ENCODE assay signal across 1 cellular context in the genomic region with DNA sequence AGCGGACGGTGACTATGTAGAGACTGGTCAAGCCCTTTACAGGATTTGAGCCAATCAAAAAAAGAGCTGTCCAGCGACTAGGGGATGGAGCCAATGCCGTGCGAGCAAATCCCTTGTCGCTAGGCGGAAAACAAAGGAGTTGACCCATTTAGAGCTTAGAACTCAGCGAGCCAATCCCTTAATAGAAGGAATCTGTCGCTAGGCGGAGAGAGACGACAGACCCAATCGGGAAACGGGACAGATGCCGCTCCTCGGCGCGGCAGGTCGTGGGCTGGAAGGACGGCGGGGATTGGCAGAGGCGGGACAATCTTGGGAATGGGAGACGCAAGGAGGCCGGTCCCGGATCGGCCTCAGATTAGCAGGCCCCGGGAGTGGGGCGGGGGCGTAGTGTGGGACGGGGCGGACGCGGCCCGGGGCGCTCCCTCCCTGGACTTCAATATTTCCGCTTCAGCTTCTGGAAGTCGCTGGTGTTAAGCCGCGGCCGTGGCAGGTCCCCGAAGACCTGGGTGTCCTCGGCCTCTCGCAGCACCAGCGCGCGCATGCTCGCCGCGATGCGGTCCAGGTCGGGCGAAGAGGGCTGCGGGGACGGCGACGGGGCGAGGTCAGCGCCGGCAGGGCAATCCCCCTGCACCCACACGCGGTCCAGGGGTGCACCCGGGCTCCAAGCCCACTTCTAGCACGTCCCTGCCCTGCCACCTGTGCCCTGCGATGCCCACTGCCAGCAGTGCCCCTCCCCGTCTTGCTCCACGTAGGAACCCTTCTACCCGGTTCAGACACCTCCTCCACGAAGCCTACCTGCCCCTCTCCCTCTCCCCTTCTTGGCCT.
TF ChIP-seq lines count a peak whose summit lies in the region.

No MANE protein-coding gene starts in this region.

TF ChIP-seq in K562, 482 proteins besides CTCF, POLR2A, EP300 and RAD21 (continues in another document):
- TF ChIP-seq, protein P1, sequence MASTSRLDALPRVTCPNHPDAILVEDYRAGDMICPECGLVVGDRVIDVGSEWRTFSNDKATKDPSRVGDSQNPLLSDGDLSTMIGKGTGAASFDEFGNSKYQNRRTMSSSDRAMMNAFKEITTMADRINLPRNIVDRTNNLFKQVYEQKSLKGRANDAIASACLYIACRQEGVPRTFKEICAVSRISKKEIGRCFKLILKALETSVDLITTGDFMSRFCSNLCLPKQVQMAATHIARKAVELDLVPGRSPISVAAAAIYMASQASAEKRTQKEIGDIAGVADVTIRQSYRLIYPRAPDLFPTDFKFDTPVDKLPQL (IDR thresholded peaks at IDR 0.05; ENCODE audit: extremely low read depth, insufficient read length) = no peak
- TF ChIP-seq E2F3 (CRISPR knock-in tag; IDR thresholded peaks at IDR 0.05) = peak; percentile 54; the same call in 1 of the 2 replicates
- TF ChIP-seq SLC30A9 (CRISPR knock-in tag; IDR thresholded peaks at IDR 0.05) = no peak
- TF ChIP-seq, protein P2, sequence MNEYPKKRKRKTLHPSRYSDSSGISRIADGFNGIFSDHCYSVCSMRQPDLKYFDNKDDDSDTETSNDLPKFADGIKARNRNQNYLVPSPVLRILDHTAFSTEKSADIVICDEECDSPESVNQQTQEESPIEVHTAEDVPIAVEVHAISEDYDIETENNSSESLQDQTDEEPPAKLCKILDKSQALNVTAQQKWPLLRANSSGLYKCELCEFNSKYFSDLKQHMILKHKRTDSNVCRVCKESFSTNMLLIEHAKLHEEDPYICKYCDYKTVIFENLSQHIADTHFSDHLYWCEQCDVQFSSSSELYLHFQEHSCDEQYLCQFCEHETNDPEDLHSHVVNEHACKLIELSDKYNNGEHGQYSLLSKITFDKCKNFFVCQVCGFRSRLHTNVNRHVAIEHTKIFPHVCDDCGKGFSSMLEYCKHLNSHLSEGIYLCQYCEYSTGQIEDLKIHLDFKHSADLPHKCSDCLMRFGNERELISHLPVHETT (CRISPR knock-in tag; conservative IDR thresholded peaks at IDR 0.05 in 1 of 2, IDR thresholded peaks at IDR 0.05 in 1 of 2) = peak in 1 of 2 experiments; percentile 69; a peak in 1 of 4 replicates
- TF ChIP-seq SPI1 (IDR thresholded peaks at IDR 0.05; ENCODE audit: borderline replicate concordance, low read depth, low read length) = no peak
- TF ChIP-seq SMAD3 (CRISPR knock-in tag; conservative IDR thresholded peaks at IDR 0.05) = no peak
- no peak for TF ChIP-seq ZNF253 (CRISPR knock-in tag; conservative IDR thresholded peaks at IDR 0.05)
- TF ChIP-seq, protein P3, sequence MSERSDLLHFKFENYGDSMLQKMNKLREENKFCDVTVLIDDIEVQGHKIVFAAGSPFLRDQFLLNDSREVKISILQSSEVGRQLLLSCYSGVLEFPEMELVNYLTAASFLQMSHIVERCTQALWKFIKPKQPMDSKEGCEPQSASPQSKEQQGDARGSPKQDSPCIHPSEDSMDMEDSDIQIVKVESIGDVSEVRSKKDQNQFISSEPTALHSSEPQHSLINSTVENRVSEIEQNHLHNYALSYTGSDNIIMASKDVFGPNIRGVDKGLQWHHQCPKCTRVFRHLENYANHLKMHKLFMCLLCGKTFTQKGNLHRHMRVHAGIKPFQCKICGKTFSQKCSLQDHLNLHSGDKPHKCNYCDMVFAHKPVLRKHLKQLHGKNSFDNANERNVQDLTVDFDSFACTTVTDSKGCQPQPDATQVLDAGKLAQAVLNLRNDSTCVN (CRISPR knock-in tag; IDR thresholded peaks at IDR 0.05) = no peak
- TF ChIP-seq ZSCAN29 (IDR thresholded peaks at IDR 0.05) = no peak
- no peak for TF ChIP-seq RBM34 (IDR thresholded peaks at IDR 0.05; ENCODE audit: borderline replicate concordance, insufficient read depth, low read length)
- TF ChIP-seq DNMT1 (IDR thresholded peaks at IDR 0.05) = no peak
- TF ChIP-seq, protein P4, sequence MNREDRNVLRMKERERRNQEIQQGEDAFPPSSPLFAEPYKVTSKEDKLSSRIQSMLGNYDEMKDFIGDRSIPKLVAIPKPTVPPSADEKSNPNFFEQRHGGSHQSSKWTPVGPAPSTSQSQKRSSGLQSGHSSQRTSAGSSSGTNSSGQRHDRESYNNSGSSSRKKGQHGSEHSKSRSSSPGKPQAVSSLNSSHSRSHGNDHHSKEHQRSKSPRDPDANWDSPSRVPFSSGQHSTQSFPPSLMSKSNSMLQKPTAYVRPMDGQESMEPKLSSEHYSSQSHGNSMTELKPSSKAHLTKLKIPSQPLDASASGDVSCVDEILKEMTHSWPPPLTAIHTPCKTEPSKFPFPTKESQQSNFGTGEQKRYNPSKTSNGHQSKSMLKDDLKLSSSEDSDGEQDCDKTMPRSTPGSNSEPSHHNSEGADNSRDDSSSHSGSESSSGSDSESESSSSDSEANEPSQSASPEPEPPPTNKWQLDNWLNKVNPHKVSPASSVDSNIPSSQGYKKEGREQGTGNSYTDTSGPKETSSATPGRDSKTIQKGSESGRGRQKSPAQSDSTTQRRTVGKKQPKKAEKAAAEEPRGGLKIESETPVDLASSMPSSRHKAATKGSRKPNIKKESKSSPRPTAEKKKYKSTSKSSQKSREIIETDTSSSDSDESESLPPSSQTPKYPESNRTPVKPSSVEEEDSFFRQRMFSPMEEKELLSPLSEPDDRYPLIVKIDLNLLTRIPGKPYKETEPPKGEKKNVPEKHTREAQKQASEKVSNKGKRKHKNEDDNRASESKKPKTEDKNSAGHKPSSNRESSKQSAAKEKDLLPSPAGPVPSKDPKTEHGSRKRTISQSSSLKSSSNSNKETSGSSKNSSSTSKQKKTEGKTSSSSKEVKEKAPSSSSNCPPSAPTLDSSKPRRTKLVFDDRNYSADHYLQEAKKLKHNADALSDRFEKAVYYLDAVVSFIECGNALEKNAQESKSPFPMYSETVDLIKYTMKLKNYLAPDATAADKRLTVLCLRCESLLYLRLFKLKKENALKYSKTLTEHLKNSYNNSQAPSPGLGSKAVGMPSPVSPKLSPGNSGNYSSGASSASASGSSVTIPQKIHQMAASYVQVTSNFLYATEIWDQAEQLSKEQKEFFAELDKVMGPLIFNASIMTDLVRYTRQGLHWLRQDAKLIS (CRISPR knock-in tag; IDR thresholded peaks at IDR 0.05) = no peak
- peak; percentile 90 for TF ChIP-seq CREM (IDR thresholded peaks at IDR 0.05; ENCODE audit: low read depth)
- TF ChIP-seq ZNF766 (CRISPR knock-in tag; conservative IDR thresholded peaks at IDR 0.05) = peak; percentile 35; the same call in 1 of the 2 replicates
- no peak for TF ChIP-seq ZNF584 (CRISPR knock-in tag; IDR thresholded peaks at IDR 0.05; ENCODE audit: low read depth)
- TF ChIP-seq FOXJ3 (CRISPR knock-in tag; IDR thresholded peaks at IDR 0.05) = no peak
- 0 out of 2 replicates have a peak, but pooled peaks have one; percentile 25 for TF ChIP-seq ZNF212 (CRISPR knock-in tag; IDR thresholded peaks at IDR 0.05)
- TF ChIP-seq TRIM24 (IDR thresholded peaks at IDR 0.05) = 0 out of 4 replicates have a peak, but pooled peaks of 1 of the 2 experiments have one; percentile 13
- no peak for TF ChIP-seq ZNF3 (CRISPR knock-in tag; IDR thresholded peaks at IDR 0.05)
- no peak for TF ChIP-seq GATA2 (CRISPR knock-in tag; IDR thresholded peaks at IDR 0.05)
- TF ChIP-seq ZNF124 (CRISPR knock-in tag; IDR thresholded peaks at IDR 0.05) = no peak
- TF ChIP-seq CCNT2 (IDR thresholded peaks at IDR 0.05; ENCODE audit: borderline replicate concordance, extremely low read depth, insufficient read length, low read depth, low read length) = peak; percentile 47
- TF ChIP-seq LCOR (CRISPR knock-in tag; IDR thresholded peaks at IDR 0.05) = no peak
- TF ChIP-seq, protein P5, sequence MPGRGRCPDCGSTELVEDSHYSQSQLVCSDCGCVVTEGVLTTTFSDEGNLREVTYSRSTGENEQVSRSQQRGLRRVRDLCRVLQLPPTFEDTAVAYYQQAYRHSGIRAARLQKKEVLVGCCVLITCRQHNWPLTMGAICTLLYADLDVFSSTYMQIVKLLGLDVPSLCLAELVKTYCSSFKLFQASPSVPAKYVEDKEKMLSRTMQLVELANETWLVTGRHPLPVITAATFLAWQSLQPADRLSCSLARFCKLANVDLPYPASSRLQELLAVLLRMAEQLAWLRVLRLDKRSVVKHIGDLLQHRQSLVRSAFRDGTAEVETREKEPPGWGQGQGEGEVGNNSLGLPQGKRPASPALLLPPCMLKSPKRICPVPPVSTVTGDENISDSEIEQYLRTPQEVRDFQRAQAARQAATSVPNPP (IDR thresholded peaks at IDR 0.05; ENCODE audit: borderline replicate concordance, insufficient read depth, insufficient read length) = no peak
- TF ChIP-seq, protein P6, sequence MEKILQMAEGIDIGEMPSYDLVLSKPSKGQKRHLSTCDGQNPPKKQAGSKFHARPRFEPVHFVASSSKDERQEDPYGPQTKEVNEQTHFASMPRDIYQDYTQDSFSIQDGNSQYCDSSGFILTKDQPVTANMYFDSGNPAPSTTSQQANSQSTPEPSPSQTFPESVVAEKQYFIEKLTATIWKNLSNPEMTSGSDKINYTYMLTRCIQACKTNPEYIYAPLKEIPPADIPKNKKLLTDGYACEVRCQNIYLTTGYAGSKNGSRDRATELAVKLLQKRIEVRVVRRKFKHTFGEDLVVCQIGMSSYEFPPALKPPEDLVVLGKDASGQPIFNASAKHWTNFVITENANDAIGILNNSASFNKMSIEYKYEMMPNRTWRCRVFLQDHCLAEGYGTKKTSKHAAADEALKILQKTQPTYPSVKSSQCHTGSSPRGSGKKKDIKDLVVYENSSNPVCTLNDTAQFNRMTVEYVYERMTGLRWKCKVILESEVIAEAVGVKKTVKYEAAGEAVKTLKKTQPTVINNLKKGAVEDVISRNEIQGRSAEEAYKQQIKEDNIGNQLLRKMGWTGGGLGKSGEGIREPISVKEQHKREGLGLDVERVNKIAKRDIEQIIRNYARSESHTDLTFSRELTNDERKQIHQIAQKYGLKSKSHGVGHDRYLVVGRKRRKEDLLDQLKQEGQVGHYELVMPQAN (IDR thresholded peaks at IDR 0.05; ENCODE audit: borderline replicate concordance) = no peak
- no peak for TF ChIP-seq POLR3G (IDR thresholded peaks at IDR 0.05; ENCODE audit: extremely low read depth, insufficient read length, insufficient replicate concordance)
- TF ChIP-seq EP400 (IDR thresholded peaks at IDR 0.05) = peak; percentile 75
- no peak for TF ChIP-seq DMBX1 (CRISPR knock-in tag; IDR thresholded peaks at IDR 0.05; ENCODE audit: borderline replicate concordance)
- TF ChIP-seq NBN (IDR thresholded peaks at IDR 0.05; ENCODE audit: low read depth) = no peak
- TF ChIP-seq ERF (CRISPR knock-in tag; IDR thresholded peaks at IDR 0.05) = no peak
- peak; percentile 86; the same call in 1 of the 2 replicates for TF ChIP-seq CBFB (CRISPR knock-in tag; IDR thresholded peaks at IDR 0.05)
- peak; percentile 93 for TF ChIP-seq HNRNPL (IDR thresholded peaks at IDR 0.05; ENCODE audit: low read depth, low read length)
- TF ChIP-seq CTBP1 (IDR thresholded peaks at IDR 0.05; ENCODE audit: borderline replicate concordance) = peak; percentile 23; the same call in 1 of the 2 replicates
- TF ChIP-seq, protein P7, sequence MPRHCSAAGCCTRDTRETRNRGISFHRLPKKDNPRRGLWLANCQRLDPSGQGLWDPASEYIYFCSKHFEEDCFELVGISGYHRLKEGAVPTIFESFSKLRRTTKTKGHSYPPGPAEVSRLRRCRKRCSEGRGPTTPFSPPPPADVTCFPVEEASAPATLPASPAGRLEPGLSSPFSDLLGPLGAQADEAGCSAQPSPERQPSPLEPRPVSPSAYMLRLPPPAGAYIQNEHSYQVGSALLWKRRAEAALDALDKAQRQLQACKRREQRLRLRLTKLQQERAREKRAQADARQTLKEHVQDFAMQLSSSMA (CRISPR knock-in tag; IDR thresholded peaks at IDR 0.05) = 0 out of 2 replicates have a peak, but pooled peaks have one; percentile 25
- no peak for TF ChIP-seq MCM7 (IDR thresholded peaks at IDR 0.05)
- TF ChIP-seq LEF1 (IDR thresholded peaks at IDR 0.05) = no peak
- TF ChIP-seq, protein P8, sequence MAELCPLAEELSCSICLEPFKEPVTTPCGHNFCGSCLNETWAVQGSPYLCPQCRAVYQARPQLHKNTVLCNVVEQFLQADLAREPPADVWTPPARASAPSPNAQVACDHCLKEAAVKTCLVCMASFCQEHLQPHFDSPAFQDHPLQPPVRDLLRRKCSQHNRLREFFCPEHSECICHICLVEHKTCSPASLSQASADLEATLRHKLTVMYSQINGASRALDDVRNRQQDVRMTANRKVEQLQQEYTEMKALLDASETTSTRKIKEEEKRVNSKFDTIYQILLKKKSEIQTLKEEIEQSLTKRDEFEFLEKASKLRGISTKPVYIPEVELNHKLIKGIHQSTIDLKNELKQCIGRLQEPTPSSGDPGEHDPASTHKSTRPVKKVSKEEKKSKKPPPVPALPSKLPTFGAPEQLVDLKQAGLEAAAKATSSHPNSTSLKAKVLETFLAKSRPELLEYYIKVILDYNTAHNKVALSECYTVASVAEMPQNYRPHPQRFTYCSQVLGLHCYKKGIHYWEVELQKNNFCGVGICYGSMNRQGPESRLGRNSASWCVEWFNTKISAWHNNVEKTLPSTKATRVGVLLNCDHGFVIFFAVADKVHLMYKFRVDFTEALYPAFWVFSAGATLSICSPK (IDR thresholded peaks at IDR 0.05; ENCODE audit: borderline replicate concordance) = no peak
- peak; percentile 95 to 96 for TF ChIP-seq NRF1 (conservative IDR thresholded peaks at IDR 0.05 in 1 of 2, IDR thresholded peaks at IDR 0.05 in 1 of 2)
- TF ChIP-seq, protein P9, sequence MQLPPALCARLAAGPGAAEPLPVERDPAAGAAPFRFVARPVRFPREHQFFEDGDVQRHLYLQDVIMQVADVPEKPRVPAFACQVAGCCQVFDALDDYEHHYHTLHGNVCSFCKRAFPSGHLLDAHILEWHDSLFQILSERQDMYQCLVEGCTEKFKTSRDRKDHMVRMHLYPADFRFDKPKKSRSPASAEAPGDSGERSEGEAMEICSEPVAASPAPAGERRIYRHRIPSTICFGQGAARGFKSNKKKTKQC (CRISPR knock-in tag; IDR thresholded peaks at IDR 0.05) = peak; percentile 46; the same call in 1 of the 2 replicates
- TF ChIP-seq ILF3 (IDR thresholded peaks at IDR 0.05; ENCODE audit: borderline replicate concordance) = no peak
- TF ChIP-seq, protein P10, sequence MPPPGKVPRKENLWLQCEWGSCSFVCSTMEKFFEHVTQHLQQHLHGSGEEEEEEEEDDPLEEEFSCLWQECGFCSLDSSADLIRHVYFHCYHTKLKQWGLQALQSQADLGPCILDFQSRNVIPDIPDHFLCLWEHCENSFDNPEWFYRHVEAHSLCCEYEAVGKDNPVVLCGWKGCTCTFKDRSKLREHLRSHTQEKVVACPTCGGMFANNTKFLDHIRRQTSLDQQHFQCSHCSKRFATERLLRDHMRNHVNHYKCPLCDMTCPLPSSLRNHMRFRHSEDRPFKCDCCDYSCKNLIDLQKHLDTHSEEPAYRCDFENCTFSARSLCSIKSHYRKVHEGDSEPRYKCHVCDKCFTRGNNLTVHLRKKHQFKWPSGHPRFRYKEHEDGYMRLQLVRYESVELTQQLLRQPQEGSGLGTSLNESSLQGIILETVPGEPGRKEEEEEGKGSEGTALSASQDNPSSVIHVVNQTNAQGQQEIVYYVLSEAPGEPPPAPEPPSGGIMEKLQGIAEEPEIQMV (tag; conservative IDR thresholded peaks at IDR 0.05; ENCODE audit: low read depth) = no peak
- TF ChIP-seq PRMT5 (CRISPR knock-in tag; IDR thresholded peaks at IDR 0.05) = no peak
- TF ChIP-seq ZBTB8A (IDR thresholded peaks at IDR 0.05; ENCODE audit: partially characterized antibody) = no peak
- TF ChIP-seq NCOR1 (IDR thresholded peaks at IDR 0.05) = no peak
- no peak for TF ChIP-seq ARID2 (IDR thresholded peaks at IDR 0.05)
- TF ChIP-seq ETV6 (IDR thresholded peaks at IDR 0.05; ENCODE audit: borderline replicate concordance in 1 of 2, low read depth in 2 of 2, low read length in 1 of 2) = no peak
- TF ChIP-seq ETV6 (CRISPR knock-in tag; IDR thresholded peaks at IDR 0.05; ENCODE audit: borderline replicate concordance) = no peak
- TF ChIP-seq MTA3 (IDR thresholded peaks at IDR 0.05; ENCODE audit: borderline replicate concordance) = peak; percentile 40; the same call in 1 of the 2 replicates
- peak; percentile 80 for TF ChIP-seq NFYB (IDR thresholded peaks at IDR 0.05; ENCODE audit: extremely low read depth, insufficient read length)
- peak; percentile 52 for TF ChIP-seq MEIS2 (IDR thresholded peaks at IDR 0.05; ENCODE audit: partially characterized antibody)
